In genomic region chr17:57875109-57876022, GRCh38 we compare ENCODE assay signal across 8 cellular contexts. TPM values are rescaled to one million over a fixed set of nuclear protein-coding genes. Genes with fewer than 3 reads are reported as not detected.
DNase-seq lines count a peak whose midpoint lies in the region; ATAC-seq, FAIRE-seq and TF ChIP-seq lines count a peak whose summit lies in the region.

No MANE protein-coding gene starts in this region.

- ATAC-seq in foreskin keratinocyte (peak; percentile 82), omental fat pad (ENCODE audit: low FRiP score) (peak; percentile 88), HG03432 (IDR thresholded peaks at IDR 0.05; ENCODE audit: unreplicated experiment) (no peak), GM21717 (IDR thresholded peaks at IDR 0.05; ENCODE audit: unreplicated experiment) (no peak)

- H3K4me1 ChIP-seq in ACC112 (ENCODE audit: control insufficient read depth, insufficient read depth, low read length, unreplicated experiment), result peaks cover 64% of the 10 kb centered on the region
- H3K4me1 ChIP-seq in foreskin keratinocyte, result peaks cover 59% of the 10 kb centered on the region

- peaks cover 3% of the 10 kb centered on the region; the same call in 1 of the 2 replicates for H3K36me3 ChIP-seq in ACC112 (ENCODE audit: insufficient read depth, low read length)

- no peak overlapping the region for H2AFZ ChIP-seq in ACC112 (ENCODE audit: low read length, unreplicated experiment)

- H3K4me3 ChIP-seq in ACC112 (ENCODE audit: low read depth, low read length), result peak overlapping the region; percentile 55

- no peaks in the 10 kb centered on the region for H3K79me2 ChIP-seq in ACC112 (ENCODE audit: control insufficient read depth, insufficient read depth, low read length, unreplicated experiment)

- peak; percentile 99 for FAIRE-seq in HTR-8/SVneo (lab: Jason Lieb, UNC)

- no peaks in the 10 kb centered on the region for H3K27me3 ChIP-seq in ACC112 (ENCODE audit: insufficient read depth, low read length)
- H3K27me3 ChIP-seq in foreskin keratinocyte, result no peaks in the 10 kb centered on the region

- peak overlapping the region; percentile 90 for H3K27ac ChIP-seq in ACC112 (ENCODE audit: low read depth, low read length)
- H3K27ac ChIP-seq in foreskin keratinocyte, result peak overlapping the region; percentile 83

- TF ChIP-seq CTCF in foreskin keratinocyte (conservative IDR thresholded peaks at IDR 0.05) (peak; percentile 70), omental fat pad (IDR thresholded peaks at IDR 0.05) (no peak)

- DNase-seq in HTR-8/SVneo (ENCODE audit: insufficient read length, low spot score), result peak; percentile 99
- peak; percentile 93 for DNase-seq in SW480 (ENCODE audit: low spot score)
- DNase-seq in foreskin keratinocyte, result peak; percentile 84 to 92
- peak; percentile 56 for DNase-seq in omental fat pad (ENCODE audit: low spot score)
- no peak for DNase-seq in NK-92 (lab: John Stamatoyannopoulos, UW; ENCODE audit: unreplicated experiment)

RNA-seq across cellular contexts. Expression of gene MRPS23, which starts 25.5 kb away (rescaled TPM):
- 78.3 and 79.4 TPM in 2 replicates for total RNA-seq in foreskin keratinocyte
- 78.9 and 87.8 TPM in 2 replicates for polyA plus RNA-seq in foreskin keratinocyte
- 10 to 100 TPM in 3 of 4 donors, 1 to 10 TPM in 1; 7.9 to 17.1 (median 15.2) TPM for total RNA-seq in omental fat pad

Comparison
In these comparisons a context has a peak if more than half of its experiments do, and no peak if none do; other contexts are left out.
1. ATAC-seq: peak in foreskin keratinocyte (single experiment) and omental fat pad (single experiment); none in HG03432 (single experiment) and GM21717 (single experiment).